In genomic region chr13:50387124-50387581, GRCh38 we compare ENCODE assay signal across 8 cellular contexts.
A peak's percentile ranks its signal among the peaks of the same experiment; 100 is the strongest.
DNase-seq lines count a peak whose midpoint lies in the region; ATAC-seq lines count a peak whose summit lies in the region.

No MANE protein-coding gene starts in this region.

- ATAC-seq in GM21367 (IDR thresholded peaks at IDR 0.05; ENCODE audit: unreplicated experiment) (no peak), GM19452 (IDR thresholded peaks at IDR 0.05; ENCODE audit: unreplicated experiment) (no peak)

- peak overlapping the region; percentile 64 for H3K27ac ChIP-seq in angular gyrus (ENCODE audit: low read depth, low read length)

- peak; percentile 30 for DNase-seq in activated CD8-positive, alpha-beta memory T cell treated with anti-CD3 and anti-CD28 coated beads, Interleukin-2, amount 50 U/mL, for 4 hours
- DNase-seq in activated CD8-positive, alpha-beta memory T cell treated with anti-CD3 and anti-CD28 coated beads, Interleukin-2, amount 50 U/mL, for 48 hours, result no peak
- DNase-seq in NCI-H526 treated with DMSO at 0.1 percent for 48 hours (lab: John Stamatoyannopoulos, UW), result peak; percentile 98
- DNase-seq in iPS-NIHi11 (ENCODE audit: low spot score), result peak; percentile 72
- DNase-seq in stimulated activated CD4-positive, alpha-beta T cell treated with anti-CD3 and anti-CD28 coated beads, Interleukin-15, amount 100 ng/mL, for 24 hours, result peak; percentile 41
